In genomic region chr5:7910738-7911428, GRCh38 we compare ENCODE assay signal across 21 cellular contexts. TPM values are rescaled to one million over a fixed set of nuclear protein-coding genes. Genes with fewer than 3 reads are reported as not detected.
DNase-seq lines count a peak whose midpoint lies in the region; ATAC-seq and TF ChIP-seq lines count a peak whose summit lies in the region.
"Had no signal": no experiment of that assay in that cellular context is flagged by ENCODE, and none has a peak within 500 bp of the region (broad histone marks: within the 10 kb centered on the region; RNA-seq: fewer than 3 reads in every experiment).

No MANE protein-coding gene starts in this region.

- no peaks in the 10 kb centered on the region for H3K4me1 Mint-ChIP-seq in activated naive CD8-positive, alpha-beta T cell treated with anti-CD3 and anti-CD28 coated beads, Interleukin-2, amount 50 U/mL, for 24 hours
- H3K4me1 Mint-ChIP-seq: CD8-positive, alpha-beta memory T cell had no signal

- no peaks in the 10 kb centered on the region for H3K4me1 ChIP-seq in uterus
- H3K4me1 ChIP-seq: esophagus muscularis mucosa, left lung, thyroid gland had no signal

- peaks cover 57% of the 10 kb centered on the region for H3K9me3 Mint-ChIP-seq in activated naive CD8-positive, alpha-beta T cell treated with anti-CD3 and anti-CD28 coated beads, Interleukin-2, amount 50 U/mL, for 24 hours

- peaks cover 0 to 23% of the 10 kb centered on the region in 2 donors for H3K9me3 ChIP-seq in uterus
- H3K9me3 ChIP-seq: thyroid gland had no signal

- H3K27ac ChIP-seq in uterus = no peak overlapping the region
- H3K27ac ChIP-seq in caudate nucleus (ENCODE audit: low read depth, low read length) = no peak overlapping the region
- H3K27ac ChIP-seq: esophagus muscularis mucosa, hepatocyte, left lung, thyroid gland had no signal

- ATAC-seq in GM19351 (IDR thresholded peaks at IDR 0.05; ENCODE audit: unreplicated experiment) (peak; percentile 90), HG02642 (IDR thresholded peaks at IDR 0.05; ENCODE audit: poor library complexity, unreplicated experiment) (peak; percentile 54), HG03432 (IDR thresholded peaks at IDR 0.05; ENCODE audit: unreplicated experiment) (peak; percentile 73), GM21360 (IDR thresholded peaks at IDR 0.05; ENCODE audit: unreplicated experiment) (no peak)
- ATAC-seq in activated naive CD8-positive, alpha-beta T cell treated with anti-CD3 and anti-CD28 coated beads, Interleukin-2, amount 50 U/mL, for 24 hours = no peak
- ATAC-seq: left lung had no signal

- no peaks in the 10 kb centered on the region for H3K27me3 Mint-ChIP-seq in activated naive CD8-positive, alpha-beta T cell treated with anti-CD3 and anti-CD28 coated beads, Interleukin-2, amount 50 U/mL, for 24 hours
- H3K27me3 Mint-ChIP-seq: CD8-positive, alpha-beta memory T cell had no signal

- intact Hi-C loops in uterus (cut with DNase I; ENCODE audit: low total_unique reads) = no loop called here

- no peaks in the 10 kb centered on the region for H3K36me3 ChIP-seq in uterus
- H3K36me3 ChIP-seq: thyroid gland had no signal

- H3K4me3 ChIP-seq in uterus = no peak overlapping the region
- H3K4me3 ChIP-seq: esophagus muscularis mucosa, hepatocyte, left lung, thyroid gland had no signal

- no peak overlapping the region for H3K27ac Mint-ChIP-seq in activated naive CD8-positive, alpha-beta T cell treated with anti-CD3 and anti-CD28 coated beads, Interleukin-2, amount 50 U/mL, for 24 hours
- H3K27ac Mint-ChIP-seq: T-helper 1 cell treated with Interleukin-12 subunit alpha and Interleukin-12 subunit beta and Interleukin-4 antibody, amounts not matched to agents 30 μg/mL and 1 μg/mL, for 36 hours had no signal

- DNase-seq in DMS 273 (lab: John Stamatoyannopoulos, UW; ENCODE audit: unreplicated experiment) (peak; percentile 67), uterus (no peak), caudate nucleus (lab: John Stamatoyannopoulos, UW) (no peak)
- no peak for DNase-seq in activated naive CD8-positive, alpha-beta T cell treated with anti-CD3 and anti-CD28 coated beads, Interleukin-2, amount 50 U/mL, for 24 hours
- DNase-seq: activated CD4-positive, alpha-beta T cell treated with anti-CD3 and anti-CD28 coated beads for 4 hours; activated T-cell treated with anti-CD3 and anti-CD28 coated beads, Interleukin-2, amount 50 U/mL, for 48 hours; CD8-positive, alpha-beta memory T cell; cortex of kidney; left lung; MM.1S; thyroid gland had no signal

- peaks cover 61% of the 10 kb centered on the region for H3K36me3 Mint-ChIP-seq in activated naive CD8-positive, alpha-beta T cell treated with anti-CD3 and anti-CD28 coated beads, Interleukin-2, amount 50 U/mL, for 24 hours (ENCODE audit: low read depth)

- H3K27me3 ChIP-seq in uterus = no peaks in the 10 kb centered on the region
- H3K27me3 ChIP-seq: esophagus muscularis mucosa, hepatocyte, left lung, thyroid gland had no signal

- TF ChIP-seq CTCF in uterus (IDR thresholded peaks at IDR 0.05) = no peak

- no peak overlapping the region for H3K4me3 Mint-ChIP-seq in activated naive CD8-positive, alpha-beta T cell treated with anti-CD3 and anti-CD28 coated beads, Interleukin-2, amount 50 U/mL, for 24 hours
- H3K4me3 Mint-ChIP-seq: CD8-positive, alpha-beta memory T cell; T-helper 1 cell treated with Interleukin-12 subunit alpha and Interleukin-12 subunit beta and Interleukin-4 antibody, amounts not matched to agents 30 μg/mL and 1 μg/mL, for 36 hours had no signal

- TF ChIP-seq POLR2A in uterus (IDR thresholded peaks at IDR 0.05) = no peak

RNA-seq across cellular contexts. Expression of gene MTRR, which starts 41.9 kb away (rescaled TPM):
- total RNA-seq in uterus = 10 to 100 TPM; 18.8 to 51.5 (median 33.2) TPM

RNA-seq across cellular contexts. Expression of gene FASTKD3, which starts 42.1 kb away (rescaled TPM):
- 10 to 100 TPM in 1 of 4 donors, 1 to 10 TPM in 3; 3.3 to 20.2 (median 8.7) TPM for total RNA-seq in uterus

RNA-seq across cellular contexts. Expression of gene CFAP90, which starts 60.0 kb away (rescaled TPM):
- total RNA-seq in uterus = 1 to 10 TPM in 1 of 4 donors, under 1 TPM in 1, not detected in 2; 0.88 to 1.7 TPM
- total RNA-seq: A172; CD8-positive, alpha-beta memory T cell; HT-29; pulmonary artery endothelial cell had no signal

Comparison
In these comparisons a context has a peak if more than half of its experiments do, and no peak if none do; other contexts are left out.
1. ATAC-seq: peak in GM19351 (single experiment), HG02642 (single experiment) and HG03432 (single experiment); none in GM21360 (single experiment) and activated naive CD8-positive, alpha-beta T cell treated with anti-CD3 and anti-CD28 coated beads, Interleukin-2, amount 50 U/mL, for 24 hours (single experiment).